ENCODE assay signal across 19 cellular contexts in the genomic region with DNA sequence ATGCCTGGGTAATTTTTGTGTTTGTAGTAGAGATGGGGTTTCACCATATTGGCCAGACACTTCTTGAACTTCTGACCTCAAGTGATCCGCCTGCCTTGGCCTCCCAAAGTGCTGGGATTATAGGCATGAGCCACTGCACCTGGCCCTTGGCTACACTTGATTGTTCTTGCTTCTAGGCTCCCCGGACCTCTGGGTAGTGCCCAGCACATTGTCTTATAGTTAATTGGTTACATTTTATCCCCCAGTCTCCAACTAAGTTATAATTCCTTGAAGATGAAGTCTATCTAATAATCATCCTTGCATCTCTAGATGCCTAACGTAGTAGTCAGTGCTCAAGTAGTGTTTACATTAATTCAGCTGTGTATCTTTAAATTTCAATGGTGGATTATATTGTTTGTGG. TPM values are rescaled to one million over a fixed set of nuclear protein-coding genes. Genes with fewer than 3 reads are reported as not detected.
A peak's percentile ranks its signal among the peaks of the same experiment; 100 is the strongest.
DNase-seq lines count a peak whose midpoint lies in the region; ATAC-seq and TF ChIP-seq lines count a peak whose summit lies in the region.
"Had no signal": no experiment of that assay in that cellular context is flagged by ENCODE, and none has a peak within 500 bp of the region (broad histone marks: within the 10 kb centered on the region; RNA-seq: fewer than 3 reads in every experiment).

No MANE protein-coding gene starts in this region.

- DNase-seq in HCEC 1CT: peak; percentile 29
- DNase-seq in SJCRH30: peak; percentile 40 to 52
- peak; percentile 57 for DNase-seq in kidney tubule cell (ENCODE audit: low spot score)
- DNase-seq in stomach: no peak
- DNase-seq in lower lobe of right lung: no peak
- no peak for DNase-seq in hypothalamus (lab: John Stamatoyannopoulos, UW)
- DNase-seq: CD8-positive, alpha-beta T cell; NCI-H1105; NCI-H1694; NCI-H2227 treated with DMSO at 0.1 percent for 48 hours; NCI-H510A treated with DMSO at 0.1 percent for 48 hours; NCI-H774; SHP77 treated with DMSO at 0.1 percent for 48 hours had no signal

- 67 to 79% (median 75%) methylated on average over 3 of the region's 3 CpGs for WGBS in stomach, 5 donors

- intact Hi-C loops in stomach (cut with DNase I; ENCODE audit: low total_unique reads): no loop called here
- intact Hi-C loops in lower lobe of right lung (cut with DNase I): no loop called here

- H3K27me3 ChIP-seq in SJCRH30 (no peaks in the 10 kb centered on the region), stomach (no peaks in the 10 kb centered on the region), lower lobe of right lung (ENCODE audit: low read depth) (no peaks in the 10 kb centered on the region)
- H3K27me3 ChIP-seq: BLaER1 treated with 17β-estradiol and CSF1 and Interleukin-3, amounts not matched to agents 10 nM and 100 nM had no signal

- TF ChIP-seq POLR2A in stomach (IDR thresholded peaks at IDR 0.05): no peak

- H3K4me3 ChIP-seq in SJCRH30 (no peak overlapping the region), stomach (no peak overlapping the region), lower lobe of right lung (no peak overlapping the region)
- H3K4me3 ChIP-seq: BLaER1 treated with 17β-estradiol and CSF1 and Interleukin-3, amounts not matched to agents 10 nM and 100 nM had no signal

- ATAC-seq in lower lobe of right lung (no peak), GM19397 (IDR thresholded peaks at IDR 0.05; ENCODE audit: unreplicated experiment) (no peak), HG02759 (IDR thresholded peaks at IDR 0.05; ENCODE audit: unreplicated experiment) (no peak)
- ATAC-seq: CD8-positive, alpha-beta T cell; SK-N-SH treated with all-trans-retinoic acid at 6 μM for 48 hours had no signal

- H3K4me1 ChIP-seq in SJCRH30 (peaks cover 60% of the 10 kb centered on the region), stomach (peaks cover 3 to 64% (median 44%) of the 10 kb centered on the region in 4 donors), lower lobe of right lung (no peaks in the 10 kb centered on the region)

- H3K36me3 ChIP-seq in SJCRH30: peaks cover 15% of the 10 kb centered on the region
- peaks cover 4 to 18% (median 9%) of the 10 kb centered on the region in 4 donors for H3K36me3 ChIP-seq in stomach
- H3K36me3 ChIP-seq in lower lobe of right lung: peaks cover 18% of the 10 kb centered on the region
- H3K36me3 ChIP-seq: BLaER1 treated with 17β-estradiol and CSF1 and Interleukin-3, amounts not matched to agents 10 nM and 100 nM had no signal

- H3K9me3 ChIP-seq in SJCRH30 (replicated peaks) (no peaks in the 10 kb centered on the region; the same call in 1 of the 2 replicates), stomach (no peaks in the 10 kb centered on the region), lower lobe of right lung (no peaks in the 10 kb centered on the region)
- H3K9me3 ChIP-seq: BLaER1 treated with 17β-estradiol and CSF1 and Interleukin-3, amounts not matched to agents 10 nM and 100 nM had no signal

- TF ChIP-seq EP300 in stomach (IDR thresholded peaks at IDR 0.05): no peak

- H3K27ac ChIP-seq in SJCRH30: peak overlapping the region; percentile 39
- H3K27ac ChIP-seq in stomach: peak overlapping the region in 4 of 5 donors; percentile 3 to 79 (median 18)
- H3K27ac ChIP-seq in lower lobe of right lung: no peak overlapping the region
- H3K27ac ChIP-seq: BLaER1 treated with 17β-estradiol and CSF1 and Interleukin-3, amounts not matched to agents 10 nM and 100 nM had no signal

- TF ChIP-seq CTCF in stomach (IDR thresholded peaks at IDR 0.05): no peak
- no peak for TF ChIP-seq CTCF in lower lobe of right lung (IDR thresholded peaks at IDR 0.05)

RNA-seq across cellular contexts. Expression of a gene that starts 11.8 kb away (rescaled TPM):
- 22.8 and 27.8 TPM in 2 replicates for total RNA-seq in SJCRH30 (2014; rRNA removed; shearing (Covaris generic))
- total RNA-seq in stomach (10 to 100 TPM in 4 of 5 donors, 1 to 10 TPM in 1; 4.5 to 24.0 (median 14.6) TPM), lower lobe of right lung (17.9 TPM)
- polyA plus RNA-seq in stomach: 10 to 100 TPM in 2 of 3 donors, 1 to 10 TPM in 1; 6.2 to 34.2 (median 18.8) TPM
- total RNA-seq: CD8-positive, alpha-beta T cell; OCI-LY7 had no signal

RNA-seq across cellular contexts. Expression of a gene that starts 21.4 kb away (rescaled TPM):
- 1.6 and 1.7 TPM in 2 replicates for total RNA-seq in SJCRH30 (2014; rRNA removed; shearing (Covaris generic))
- 1 to 10 TPM in 1 of 5 donors, not detected in 4; 2.8 TPM for total RNA-seq in stomach
- not detected for polyA plus RNA-seq in stomach
- not detected for total RNA-seq in lower lobe of right lung
- total RNA-seq: CD8-positive, alpha-beta T cell; LHCN-M2; OCI-LY7 had no signal

Comparison
In these comparisons a context has a peak if more than half of its experiments do, and no peak if none do; other contexts are left out.
1. DNase-seq: peak in HCEC 1CT (single experiment), SJCRH30 (2 of 2) and kidney tubule cell (single experiment); none in stomach (single experiment), lower lobe of right lung (single experiment) and hypothalamus (0 of 51).